ENCODE assay signal across 15 cellular contexts in the genomic region with DNA sequence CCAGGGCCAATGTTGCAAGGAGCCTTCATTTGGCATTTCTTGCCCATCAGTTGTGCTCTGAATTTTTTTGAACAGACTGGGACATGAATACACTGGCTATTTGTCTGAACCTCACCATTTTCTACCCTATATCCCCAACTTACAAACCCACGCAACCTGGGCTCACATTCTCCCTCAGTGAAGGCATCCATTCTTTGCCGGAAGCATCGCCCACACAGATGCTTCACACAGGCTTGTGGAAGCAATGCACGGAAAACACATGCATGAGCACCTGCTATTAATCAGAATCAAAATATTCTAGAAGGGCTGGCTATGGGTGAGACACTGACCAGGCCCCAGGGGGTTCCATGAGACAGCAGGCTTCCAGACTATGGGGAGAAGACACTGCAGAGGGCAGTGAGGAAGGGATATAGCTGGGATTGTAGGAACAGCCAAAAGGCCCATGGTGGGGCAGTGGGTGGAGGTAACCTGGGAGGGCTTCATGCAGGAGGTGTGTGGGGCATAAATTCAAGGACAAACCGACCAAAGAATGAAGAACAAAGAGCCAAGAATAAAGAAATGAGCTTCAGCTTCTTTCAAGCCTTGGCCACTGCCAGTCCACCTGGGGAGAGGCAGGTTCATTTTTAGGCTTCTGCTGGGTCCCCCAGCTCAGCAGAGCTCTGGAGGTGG.
DNase-seq lines count a peak whose midpoint lies in the region; ATAC-seq and TF ChIP-seq lines count a peak whose summit lies in the region.
"Had no signal": no experiment of that assay in that cellular context is flagged by ENCODE, and none has a peak within 500 bp of the region (broad histone marks: within the 10 kb centered on the region; RNA-seq: fewer than 3 reads in every experiment).

No MANE protein-coding gene starts in this region.

- peaks cover 5% of the 10 kb centered on the region for H3K27me3 Mint-ChIP-seq in brain

- no peaks in the 10 kb centered on the region for H3K9me3 Mint-ChIP-seq in brain

- peak overlapping the region; percentile 43 to 94 (median 80) for H3K27ac Mint-ChIP-seq in brain
- H3K27ac Mint-ChIP-seq: CD4-positive, alpha-beta memory T cell had no signal

- H3K4me3 Mint-ChIP-seq in brain = no peak overlapping the region
- H3K4me3 Mint-ChIP-seq: CD4-positive, alpha-beta memory T cell; IgD-negative memory B cell had no signal

- no peak for TF ChIP-seq CTCF in brain (conservative IDR thresholded peaks at IDR 0.05)

- H3K36me3 Mint-ChIP-seq in brain = no peaks in the 10 kb centered on the region
- H3K36me3 Mint-ChIP-seq: CD4-positive, alpha-beta memory T cell; IgD-negative memory B cell had no signal

- H3K4me1 Mint-ChIP-seq in brain = peaks cover 95% of the 10 kb centered on the region
- H3K4me1 Mint-ChIP-seq: CD4-positive, alpha-beta memory T cell; IgD-negative memory B cell had no signal

- ATAC-seq in GM19455 (IDR thresholded peaks at IDR 0.05; ENCODE audit: unreplicated experiment) (no peak), HG03439 (IDR thresholded peaks at IDR 0.05; ENCODE audit: unreplicated experiment) (no peak)

- DNase-seq in Ammon's horn (ENCODE audit: low spot score) = peak; percentile 48
- DNase-seq in middle frontal gyrus (ENCODE audit: extremely low spot score, low spot score) = peak; percentile 25
- peak; percentile 28 for DNase-seq in putamen (ENCODE audit: low spot score)
- DNase-seq in T-helper 1 cell = no peak
- no peak for DNase-seq in foreskin melanocyte
- DNase-seq: ACHN, BE2C, DMS79 treated with DMSO at 0.1 percent for 48 hours, EL, HCEC 1CT had no signal

Comparison
In these comparisons a context has a peak if more than half of its experiments do, and no peak if none do; other contexts are left out.
1. DNase-seq: peak in Ammon's horn (single experiment), middle frontal gyrus (single experiment) and putamen (single experiment); none in T-helper 1 cell (0 of 5) and foreskin melanocyte (single experiment).